Comparison of ENCODE assay signal across 8 cellular contexts in genomic region chr10:17910144-17910789, GRCh38. TPM values are rescaled to one million over a fixed set of nuclear protein-coding genes. Genes with fewer than 3 reads are reported as not detected.
A peak's percentile ranks its signal among the peaks of the same experiment; 100 is the strongest.
DNase-seq lines count a peak whose midpoint lies in the region; ATAC-seq and TF ChIP-seq lines count a peak whose summit lies in the region.

No MANE protein-coding gene starts in this region.

- CTCF ChIA-PET in Caco-2 (lab: Charles Lee), result no interaction called here
- CTCF ChIA-PET in activated CD8-positive, alpha-beta T cell treated with anti-CD3 and anti-CD28 coated beads for 36 hours (lab: Charles Lee), result no interaction called here

- H3K27me3 Mint-ChIP-seq in Caco-2 (ENCODE audit: insufficient read depth, unreplicated experiment), result peaks cover 18% of the 10 kb centered on the region
- no peaks in the 10 kb centered on the region for H3K27me3 Mint-ChIP-seq in activated CD8-positive, alpha-beta T cell treated with anti-CD3 and anti-CD28 coated beads for 36 hours

- 0 out of 2 replicates have a peak overlapping the region, but pooled peaks have one; percentile 1 for H2AFZ ChIP-seq in MM.1S (ENCODE audit: low read length)

- peak; percentile 51 to 63 for DNase-seq in Caco-2
- DNase-seq in MM.1S, result peak; percentile 59
- DNase-seq in activated CD8-positive, alpha-beta T cell treated with anti-CD3 and anti-CD28 coated beads for 36 hours, result peak; percentile 38
- peak; percentile 30 for DNase-seq in hepatic stellate cell (ENCODE audit: low spot score)
- peak; percentile 44 for DNase-seq in stromal cell of bone marrow (ENCODE audit: low read depth)
- DNase-seq in stimulated activated CD4-positive, alpha-beta T cell treated with anti-CD3 and anti-CD28 coated beads, Interleukin-12 subunit alpha, Interleukin-12 subunit beta, amount 100 ng/mL, for 4 hours, result no peak

- no peaks in the 10 kb centered on the region for H4K20me1 ChIP-seq in MM.1S (ENCODE audit: insufficient read depth, low read length)

- H3K9me2 ChIP-seq in MM.1S (replicated peaks; ENCODE audit: insufficient read depth, low read length), result no peaks in the 10 kb centered on the region

- intact Hi-C loops in Caco-2 (cut with micrococcal nuclease; ENCODE audit: unreplicated experiment), result loop anchor here (1.0 to 10.0 kb wide), 4 partner anchors 105 to 329 kb away; no protein-coding TSS in a partner anchor
- intact Hi-C loops in activated CD8-positive, alpha-beta T cell treated with anti-CD3 and anti-CD28 coated beads for 36 hours (cut with micrococcal nuclease), result no loop called here

- ATAC-seq in GM19351 (IDR thresholded peaks at IDR 0.05; ENCODE audit: unreplicated experiment) (peak; percentile 80), HG03108 (IDR thresholded peaks at IDR 0.05; ENCODE audit: unreplicated experiment) (no peak)
- no peak for ATAC-seq in activated CD8-positive, alpha-beta T cell treated with anti-CD3 and anti-CD28 coated beads for 36 hours

- H3K4me1 ChIP-seq in Caco-2 (no peaks in the 10 kb centered on the region), MM.1S (ENCODE audit: low read length) (no peaks in the 10 kb centered on the region)

- H3K79me2 ChIP-seq in MM.1S (ENCODE audit: low read length), result no peaks in the 10 kb centered on the region

- H3K27me3 ChIP-seq in Caco-2 (replicated peaks; ENCODE audit: control insufficient read depth, insufficient read depth, low read length) (no peaks in the 10 kb centered on the region), MM.1S (replicated peaks; ENCODE audit: insufficient read depth, low read length) (no peaks in the 10 kb centered on the region)

- no peak overlapping the region; the same call in 1 of the 2 replicates for H3K4me2 ChIP-seq in MM.1S (ENCODE audit: low read depth, low read length)

- no peaks in the 10 kb centered on the region for H3K9me3 ChIP-seq in Caco-2
- no peaks in the 10 kb centered on the region for H3K9me3 ChIP-seq in MM.1S (replicated peaks; ENCODE audit: insufficient read depth, low read length)

- H3K27ac ChIP-seq in MM.1S (ENCODE audit: low read length), result no peak overlapping the region

- no peaks in the 10 kb centered on the region for H3K9me3 Mint-ChIP-seq in Caco-2 (ENCODE audit: unreplicated experiment)
- H3K9me3 Mint-ChIP-seq in activated CD8-positive, alpha-beta T cell treated with anti-CD3 and anti-CD28 coated beads for 36 hours, result no peaks in the 10 kb centered on the region

- no peaks in the 10 kb centered on the region for H3K36me3 Mint-ChIP-seq in Caco-2 (ENCODE audit: insufficient read depth, unreplicated experiment)
- H3K36me3 Mint-ChIP-seq in activated CD8-positive, alpha-beta T cell treated with anti-CD3 and anti-CD28 coated beads for 36 hours (ENCODE audit: low read depth), result no peaks in the 10 kb centered on the region

- H3K27ac Mint-ChIP-seq in Caco-2 (ENCODE audit: unreplicated experiment), result no peak overlapping the region
- no peak overlapping the region for H3K27ac Mint-ChIP-seq in activated CD8-positive, alpha-beta T cell treated with anti-CD3 and anti-CD28 coated beads for 36 hours

- no peak overlapping the region for H3K4me3 Mint-ChIP-seq in Caco-2 (ENCODE audit: unreplicated experiment)
- no peak overlapping the region for H3K4me3 Mint-ChIP-seq in activated CD8-positive, alpha-beta T cell treated with anti-CD3 and anti-CD28 coated beads for 36 hours

- BruUV-seq in Caco-2 (replicated peaks; lab: Mats Ljungman, UMichigan), result no TSS peak

- TF ChIP-seq CTCF in Caco-2 (IDR thresholded peaks at IDR 0.05; ENCODE audit: insufficient read depth in 1 of 2, low read depth in 1 of 2, low read length in 1 of 2, severe bottlenecking in 1 of 2, unreplicated experiment in 1 of 2), result peak; percentile 84
- TF ChIP-seq CTCF in MM.1S (IDR thresholded peaks at IDR 0.05; ENCODE audit: low read length), result peak; percentile 51
- TF ChIP-seq CTCF in activated CD8-positive, alpha-beta T cell treated with anti-CD3 and anti-CD28 coated beads for 36 hours (IDR thresholded peaks at IDR 0.05), result peak; percentile 31

- no peaks in the 10 kb centered on the region for H3K4me1 Mint-ChIP-seq in Caco-2 (ENCODE audit: low read depth, unreplicated experiment)
- no peaks in the 10 kb centered on the region for H3K4me1 Mint-ChIP-seq in activated CD8-positive, alpha-beta T cell treated with anti-CD3 and anti-CD28 coated beads for 36 hours (ENCODE audit: low read depth)

- POLR2A ChIA-PET in Caco-2 (lab: Charles Lee), result no interaction called here
- POLR2A ChIA-PET in activated CD8-positive, alpha-beta T cell treated with anti-CD3 and anti-CD28 coated beads for 36 hours (lab: Charles Lee), result no interaction called here

- H3K36me3 ChIP-seq in Caco-2 (ENCODE audit: control insufficient read depth, insufficient read depth, low read length) (no peaks in the 10 kb centered on the region), MM.1S (replicated peaks; ENCODE audit: insufficient read depth, low read length) (no peaks in the 10 kb centered on the region)

- H3K4me3 ChIP-seq in Caco-2 (ENCODE audit: low read depth, low read length), result no peak overlapping the region
- H3K4me3 ChIP-seq in MM.1S (ENCODE audit: low read length), result no peak overlapping the region

- H3F3A ChIP-seq in MM.1S (ENCODE audit: insufficient read depth, low read length), result no peaks in the 10 kb centered on the region

- H3K9ac ChIP-seq in MM.1S (ENCODE audit: low read length), result no peak overlapping the region

RNA-seq across cellular contexts. Expression of gene SLC39A12, which starts 41.5 kb away (rescaled TPM):
- not detected in 2 replicates for total RNA-seq in Caco-2 (2022)
- total RNA-seq in activated CD8-positive, alpha-beta T cell treated with anti-CD3 and anti-CD28 coated beads for 36 hours, result not detected

Comparison
In these comparisons a context has a peak if more than half of its experiments do, and no peak if none do; other contexts are left out.
1. CTCF ChIP-seq: peak in every context shown above with its lines; median percentile 84 in Caco-2; 51 in MM.1S; 31 in activated CD8-positive, alpha-beta T cell treated with anti-CD3 and anti-CD28 coated beads for 36 hours.